In genomic region chr3:62142696-62143095, GRCh38 we compare ENCODE assay signal across 17 cellular contexts.
DNase-seq lines count a peak whose midpoint lies in the region; ATAC-seq and TF ChIP-seq lines count a peak whose summit lies in the region.
"Had no signal": no experiment of that assay in that cellular context is flagged by ENCODE, and none has a peak within 500 bp of the region (broad histone marks: within the 10 kb centered on the region; RNA-seq: fewer than 3 reads in every experiment).

No MANE protein-coding gene starts in this region.

- H3K27ac Mint-ChIP-seq in endodermal cell, result no peak overlapping the region
- H3K27ac Mint-ChIP-seq: CD4-positive, alpha-beta T cell had no signal

- no peak overlapping the region for H2BK15ac ChIP-seq in mesenchymal stem cell (ENCODE audit: low read depth, poor library complexity, severe bottlenecking)

- H2BK12ac ChIP-seq in trophoblast cell (ENCODE audit: low read length), result no peak overlapping the region
- H2BK12ac ChIP-seq in mesenchymal stem cell (ENCODE audit: low read length in 2 of 2), result no peak overlapping the region

- H3K4me2 ChIP-seq in trophoblast cell (ENCODE audit: low read length) (no peak overlapping the region), mesenchymal stem cell (ENCODE audit: low read length, poor library complexity, severe bottlenecking) (no peak overlapping the region)

- H3K79me2 ChIP-seq in trophoblast cell (ENCODE audit: control insufficient read depth, insufficient read depth, low read length, poor library complexity), result no peaks in the 10 kb centered on the region

- H2AFZ ChIP-seq in trophoblast cell (ENCODE audit: insufficient read depth, low read length, poor library complexity) (no peak overlapping the region), mesenchymal stem cell (ENCODE audit: low read depth, low read length) (no peak overlapping the region)
- H2AFZ ChIP-seq: GM23248 had no signal

- no peak for ATAC-seq in HG02588 (IDR thresholded peaks at IDR 0.05; ENCODE audit: unreplicated experiment)
- no peak for ATAC-seq in GM18520 (IDR thresholded peaks at IDR 0.05; ENCODE audit: unreplicated experiment)

- H3K36me3 ChIP-seq in endodermal cell (ENCODE audit: control insufficient read depth, insufficient read depth, low read length), result peaks cover 4% of the 10 kb centered on the region
- H3K36me3 ChIP-seq in trophoblast cell (ENCODE audit: control insufficient read depth in 1 of 2, insufficient read depth in 2 of 2, low read length in 2 of 2), result no peaks in the 10 kb centered on the region
- peaks cover 2 to 7% of the 10 kb centered on the region in 2 experiments for H3K36me3 ChIP-seq in mesenchymal stem cell (ENCODE audit: control insufficient read depth in 1 of 2, insufficient read depth in 2 of 2, low read depth in 1 of 2, low read length in 2 of 2)
- H3K36me3 ChIP-seq: Peyer's patch had no signal

- H3K27me3 ChIP-seq in endodermal cell (ENCODE audit: control insufficient read depth, insufficient read depth, low read length, poor library complexity, severe bottlenecking) (no peaks in the 10 kb centered on the region), trophoblast cell (ENCODE audit: insufficient read depth, low read length) (no peaks in the 10 kb centered on the region), mesenchymal stem cell (ENCODE audit: control insufficient read depth in 1 of 2, insufficient read depth in 1 of 2, low read length in 2 of 2) (no peaks in the 10 kb centered on the region)
- H3K27me3 ChIP-seq: Peyer's patch had no signal

- no peak overlapping the region for H4K12ac ChIP-seq in trophoblast cell (ENCODE audit: low read depth, low read length)

- H3K4ac ChIP-seq in trophoblast cell (ENCODE audit: low read depth, low read length) (no peak overlapping the region), mesenchymal stem cell (ENCODE audit: low read depth in 1 of 2, low read length in 2 of 2) (no peak overlapping the region)

- no peak overlapping the region for H2BK120ac ChIP-seq in trophoblast cell (ENCODE audit: insufficient read depth, low read length, poor library complexity)
- H2BK120ac ChIP-seq in mesenchymal stem cell (ENCODE audit: low read depth, low read length), result no peak overlapping the region

- H3K79me1 ChIP-seq in trophoblast cell (ENCODE audit: low read length) (no peaks in the 10 kb centered on the region), mesenchymal stem cell (replicated peaks; ENCODE audit: low read length, poor library complexity, severe bottlenecking) (peaks cover 6% of the 10 kb centered on the region)

- H4K91ac ChIP-seq in trophoblast cell (ENCODE audit: low read depth, low read length), result no peak overlapping the region
- H4K91ac ChIP-seq in mesenchymal stem cell (ENCODE audit: low read length), result no peak overlapping the region

- peaks cover 29% of the 10 kb centered on the region for H3K4me1 Mint-ChIP-seq in endodermal cell

- TF ChIP-seq CTCF in endodermal cell (conservative IDR thresholded peaks at IDR 0.05), result peak; percentile 19

- H2AK5ac ChIP-seq in trophoblast cell (ENCODE audit: low read length), result no peak overlapping the region
- H2AK5ac ChIP-seq in mesenchymal stem cell (ENCODE audit: low read length, severe bottlenecking), result no peak overlapping the region

- 82 to 86% methylated on average over 1 to 6 of the region's 6 CpGs for WGBS in endodermal cell (ENCODE audit: insufficient coverage in 1 of 2, insufficient read length in 1 of 2), 2 experiments
- no CpG with 5 or more reads among the region's 6 CpGs for WGBS in trophoblast cell (ENCODE audit: extremely low coverage, insufficient coverage, insufficient read length)
- WGBS in mesenchymal stem cell, result 97% methylated on average over 5 of the region's 6 CpGs

- peaks cover 27% of the 10 kb centered on the region for H3K36me3 Mint-ChIP-seq in endodermal cell (ENCODE audit: low read depth)

- H3K9me3 Mint-ChIP-seq in endodermal cell, result no peaks in the 10 kb centered on the region
- H3K9me3 Mint-ChIP-seq: CD4-positive, alpha-beta T cell had no signal

- DNase-seq in ELF-1 (ENCODE audit: low read depth, low spot score), result peak; percentile 27
- peak; percentile 28 for DNase-seq in NCI-H146 treated with DMSO at 0.1 percent for 48 hours (lab: John Stamatoyannopoulos, UW; ENCODE audit: unreplicated experiment)
- DNase-seq in endodermal cell, result peak; percentile 72
- DNase-seq in trophoblast cell, result peak; percentile 65 to 71
- no peak for DNase-seq in mesenchymal stem cell
- DNase-seq: CD4-positive, alpha-beta T cell; COR-L47; DMS79 treated with DMSO at 0.1 percent for 48 hours; GM23248; HCEC 1CT; Kasumi-1; NCI-H187; NCI-H226; NCI-H524 treated with DMSO at 0.1 percent for 48 hours; Peyer's patch had no signal

- H3K18ac ChIP-seq in trophoblast cell (ENCODE audit: low read length), result no peak overlapping the region
- H3K18ac ChIP-seq in mesenchymal stem cell (ENCODE audit: low read depth in 1 of 2, low read length in 2 of 2), result no peak overlapping the region

- H3K9ac ChIP-seq in endodermal cell (ENCODE audit: extremely low read depth, low read length, poor library complexity, severe bottlenecking) (no peak overlapping the region), trophoblast cell (ENCODE audit: low read length) (no peak overlapping the region), mesenchymal stem cell (ENCODE audit: low read length) (no peak overlapping the region)
- H3K9ac ChIP-seq: GM23248 had no signal

- no peak overlapping the region for H3K14ac ChIP-seq in trophoblast cell (ENCODE audit: low read length)
- H3K14ac ChIP-seq in mesenchymal stem cell (ENCODE audit: low read length in 2 of 2), result peak overlapping the region in 1 of 2 experiments; percentile 12

- peaks cover 3% of the 10 kb centered on the region for H3K4me1 ChIP-seq in endodermal cell (ENCODE audit: control insufficient read depth, insufficient read depth, low read length)
- H3K4me1 ChIP-seq in trophoblast cell (ENCODE audit: control insufficient read depth in 1 of 2, insufficient read depth in 2 of 2, low read length in 2 of 2), result peaks cover 0 to 2% of the 10 kb centered on the region in 2 experiments
- H3K4me1 ChIP-seq in mesenchymal stem cell (ENCODE audit: control insufficient read depth, insufficient read depth, low read depth, low read length), result peaks cover 5% of the 10 kb centered on the region
- H3K4me1 ChIP-seq: Peyer's patch had no signal

- peak overlapping the region; percentile 5 for H3K4me3 Mint-ChIP-seq in endodermal cell
- H3K4me3 Mint-ChIP-seq: CD4-positive, alpha-beta T cell had no signal

- H2BK5ac ChIP-seq in trophoblast cell (ENCODE audit: low read depth, low read length, poor library complexity) (no peak overlapping the region), mesenchymal stem cell (ENCODE audit: low read depth, low read length, poor library complexity, severe bottlenecking) (no peak overlapping the region)

- H3K4me3 ChIP-seq in endodermal cell (ENCODE audit: low read length), result no peak overlapping the region
- H3K4me3 ChIP-seq in trophoblast cell (ENCODE audit: low read depth, low read length), result no peak overlapping the region
- no peak overlapping the region for H3K4me3 ChIP-seq in mesenchymal stem cell (ENCODE audit: insufficient read depth in 1 of 2, low read depth in 1 of 2, low read length in 2 of 2)
- H3K4me3 ChIP-seq: GM23248, Peyer's patch had no signal

- H3K23ac ChIP-seq in trophoblast cell (ENCODE audit: low read length), result no peak overlapping the region
- H3K23ac ChIP-seq in mesenchymal stem cell (ENCODE audit: low read length in 2 of 2), result no peak overlapping the region

- H3K9me3 ChIP-seq in endodermal cell (ENCODE audit: control insufficient read depth, low read length), result no peaks in the 10 kb centered on the region
- no peaks in the 10 kb centered on the region for H3K9me3 ChIP-seq in trophoblast cell (ENCODE audit: insufficient read depth, low read depth, low read length)
- H3K9me3 ChIP-seq in mesenchymal stem cell (ENCODE audit: control insufficient read depth, low read length), result no peaks in the 10 kb centered on the region
- H3K9me3 ChIP-seq: Peyer's patch had no signal

- H3K27me3 Mint-ChIP-seq in endodermal cell (ENCODE audit: insufficient read depth), result no peaks in the 10 kb centered on the region

- H4K8ac ChIP-seq in trophoblast cell (ENCODE audit: low read depth, low read length) (no peak overlapping the region), mesenchymal stem cell (ENCODE audit: low read length) (no peak overlapping the region)

- H3K27ac ChIP-seq in endodermal cell (ENCODE audit: low read depth, low read length), result no peak overlapping the region
- H3K27ac ChIP-seq in trophoblast cell (ENCODE audit: low read depth, low read length), result no peak overlapping the region
- H3K27ac ChIP-seq in mesenchymal stem cell (ENCODE audit: low read length, poor library complexity, severe bottlenecking), result no peak overlapping the region
- H3K27ac ChIP-seq: GM23248, Peyer's patch had no signal
